Comparison of ENCODE assay signal across 17 cellular contexts in genomic region chr3:180433172-180433571, GRCh38.
DNase-seq lines count a peak whose midpoint lies in the region; ATAC-seq and TF ChIP-seq lines count a peak whose summit lies in the region.
"Had no signal": no experiment of that assay in that cellular context is flagged by ENCODE, and none has a peak within 500 bp of the region (broad histone marks: within the 10 kb centered on the region; RNA-seq: fewer than 3 reads in every experiment).

No MANE protein-coding gene starts in this region.

- H3K27ac ChIP-seq in RWPE1 (no peak overlapping the region), right cardiac atrium (ENCODE audit: low read length) (no peak overlapping the region)
- H3K27ac ChIP-seq: hepatocyte had no signal

- H3K4me2 ChIP-seq in skeletal muscle satellite cell (ENCODE audit: low read length): peak overlapping the region; percentile 3
- H3K4me2 ChIP-seq: hepatocyte had no signal

- no peaks in the 10 kb centered on the region for H3K27me3 ChIP-seq in skeletal muscle satellite cell (ENCODE audit: control insufficient read depth, insufficient read depth, low read length)
- H3K27me3 ChIP-seq in right cardiac atrium (ENCODE audit: control insufficient read depth, insufficient read depth): no peaks in the 10 kb centered on the region
- H3K27me3 ChIP-seq: hepatocyte had no signal

- peak overlapping the region; percentile 32 for H3K4me3 Mint-ChIP-seq in HFFc6
- H3K4me3 Mint-ChIP-seq: H9, WTC11 had no signal

- no peak overlapping the region for H3K9ac ChIP-seq in skeletal muscle satellite cell (ENCODE audit: low read depth, low read length)

- H3K27me3 Mint-ChIP-seq in HFFc6 (ENCODE audit: insufficient read depth): no peaks in the 10 kb centered on the region

- CTCF ChIA-PET in RWPE1 (lab: Yijun Ruan, JAX): no interaction called here

- POLR2A ChIA-PET in RWPE1 (lab: Yijun Ruan, JAX; ENCODE audit: low non-redundant PET): no interaction called here

- no peaks in the 10 kb centered on the region for H3K36me3 ChIP-seq in skeletal muscle satellite cell (ENCODE audit: insufficient read depth, low read length)

- H3K27ac Mint-ChIP-seq in HFFc6: peak overlapping the region; percentile 84
- H3K27ac Mint-ChIP-seq: H9, WTC11 had no signal

- intact Hi-C loops in right cardiac atrium (cut with DNase I): no loop called here

- H3K4me3 ChIP-seq in fibroblast of mammary gland (ENCODE audit: control insufficient read depth, low read depth, low read length) (no peak overlapping the region), skeletal muscle satellite cell (ENCODE audit: low read length) (no peak overlapping the region), right cardiac atrium (ENCODE audit: low read length) (no peak overlapping the region)
- H3K4me3 ChIP-seq: hepatocyte had no signal

- ATAC-seq in right cardiac atrium (no peak), GM21447 (IDR thresholded peaks at IDR 0.05; ENCODE audit: unreplicated experiment) (no peak)
- ATAC-seq: WTC11 had no signal

- no peak for TF ChIP-seq CTCF in HFFc6 (IDR thresholded peaks at IDR 0.05)
- no peak for TF ChIP-seq CTCF in RWPE1 (conservative IDR thresholded peaks at IDR 0.05; ENCODE audit: low read depth)
- TF ChIP-seq CTCF in fibroblast of mammary gland (conservative IDR thresholded peaks at IDR 0.05; ENCODE audit: control insufficient read depth, insufficient read depth, low read depth, low read length): no peak

- peaks cover 35% of the 10 kb centered on the region for H3K36me3 Mint-ChIP-seq in HFFc6 (ENCODE audit: low read depth)
- H3K36me3 Mint-ChIP-seq: WTC11 had no signal

- 92% methylated on average over 1 of the region's 1 CpG for WGBS in right cardiac atrium

- DNase-seq in HFFc6 (peak; percentile 89), RWPE1 (ENCODE audit: low spot score) (peak; percentile 80), fibroblast of mammary gland (ENCODE audit: low read depth) (peak; percentile 89), right cardiac atrium (no peak), NCI-H2107 (lab: John Stamatoyannopoulos, UW) (no peak), ureter (ENCODE audit: low spot score) (no peak)
- DNase-seq: amniotic stem cell; effector CD8-positive, alpha-beta T cell; H9; NCI-H1417 treated with DMSO at 0.1 percent for 48 hours; NCI-H526; stimulated activated CD8-positive, alpha-beta memory T cell treated with anti-CD3 and anti-CD28 coated beads, Interleukin-4, amount 100 ng/mL, for 48 hours; trophoblast cell had no signal

- H3K9me3 ChIP-seq in skeletal muscle satellite cell (replicated peaks; ENCODE audit: low read length) (no peaks in the 10 kb centered on the region), right cardiac atrium (ENCODE audit: control insufficient read depth, low read length) (no peaks in the 10 kb centered on the region)

- H3K4me1 ChIP-seq in skeletal muscle satellite cell (ENCODE audit: control insufficient read depth, insufficient read depth, low read length) (peaks cover 15% of the 10 kb centered on the region), right cardiac atrium (ENCODE audit: control insufficient read depth, insufficient read depth, low read length) (no peaks in the 10 kb centered on the region)

- peaks cover 15% of the 10 kb centered on the region for H3K9me3 Mint-ChIP-seq in HFFc6

- H3K4me1 Mint-ChIP-seq in HFFc6 (ENCODE audit: low read depth): peaks cover 67% of the 10 kb centered on the region
- H3K4me1 Mint-ChIP-seq: H9, WTC11 had no signal

Comparison
In these comparisons a context has a peak if more than half of its experiments do, and no peak if none do; other contexts are left out.
1. DNase-seq: peak in HFFc6 (single experiment), RWPE1 (single experiment) and fibroblast of mammary gland (single experiment); none in right cardiac atrium (0 of 3), NCI-H2107 (single experiment) and ureter (single experiment).